Comparison of ENCODE assay signal across 1 cellular context in the genomic region with DNA sequence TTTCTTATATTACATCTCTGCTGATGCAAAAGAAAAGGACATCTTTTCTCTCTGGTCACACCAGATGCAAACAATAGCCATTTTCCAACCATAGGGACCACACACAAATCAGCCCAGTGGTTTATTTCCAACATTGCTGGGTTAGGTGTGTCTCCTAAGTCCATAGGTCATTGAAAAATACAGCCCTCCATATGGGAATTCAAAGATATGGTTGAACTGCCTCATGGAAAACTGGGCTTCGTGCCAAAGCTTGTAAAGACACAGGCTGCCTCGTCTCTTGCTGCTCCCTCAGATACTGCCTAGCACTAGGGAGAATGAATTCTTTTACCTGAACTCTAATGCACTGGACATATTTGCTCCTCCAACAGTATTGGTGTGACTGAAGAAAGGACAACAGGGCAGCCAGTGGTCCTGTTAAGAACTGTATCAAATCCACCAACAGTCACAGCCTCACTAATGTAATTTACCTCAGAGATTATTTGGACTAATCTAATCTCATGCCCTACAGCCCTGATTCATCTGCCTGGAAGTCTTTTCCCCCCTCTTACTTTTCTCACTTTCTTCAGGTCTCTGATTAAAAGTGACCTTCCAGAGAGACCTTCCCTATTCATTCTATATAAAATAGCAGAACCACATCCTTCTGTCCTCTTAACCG.
TF ChIP-seq lines count a peak whose summit lies in the region.

No MANE protein-coding gene starts in this region.

TF ChIP-seq in K562, 482 proteins besides CTCF, POLR2A, EP300 and RAD21:
- TF ChIP-seq, protein P1, sequence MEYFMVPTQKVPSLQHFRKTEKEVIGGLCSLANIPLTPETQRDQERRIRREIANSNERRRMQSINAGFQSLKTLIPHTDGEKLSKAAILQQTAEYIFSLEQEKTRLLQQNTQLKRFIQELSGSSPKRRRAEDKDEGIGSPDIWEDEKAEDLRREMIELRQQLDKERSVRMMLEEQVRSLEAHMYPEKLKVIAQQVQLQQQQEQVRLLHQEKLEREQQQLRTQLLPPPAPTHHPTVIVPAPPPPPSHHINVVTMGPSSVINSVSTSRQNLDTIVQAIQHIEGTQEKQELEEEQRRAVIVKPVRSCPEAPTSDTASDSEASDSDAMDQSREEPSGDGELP (CRISPR knock-in tag; IDR thresholded peaks at IDR 0.05; ENCODE audit: borderline replicate concordance): no peak
- peak; percentile 49; the same call in 1 of the 2 replicates for TF ChIP-seq NFIC (IDR thresholded peaks at IDR 0.05)
